In the genomic region with DNA sequence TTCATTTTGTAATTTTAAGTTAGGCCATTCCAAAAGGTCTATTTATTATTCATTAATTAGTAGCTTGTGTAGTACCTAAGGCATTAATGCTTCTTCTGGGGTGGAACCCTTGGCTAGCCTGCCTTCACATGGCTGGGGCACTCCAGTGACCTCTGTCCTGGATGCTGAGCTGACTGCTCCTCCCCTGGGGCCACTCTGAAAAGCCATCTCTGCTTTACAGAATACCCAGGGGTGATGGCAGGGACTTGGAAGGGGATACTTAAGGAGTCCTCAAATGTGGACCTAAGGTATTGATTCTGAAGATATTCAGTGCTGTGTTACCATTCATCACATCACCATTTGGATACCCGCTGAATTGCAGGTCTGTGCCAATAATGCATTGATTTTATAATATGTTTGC, we compare ENCODE assay signal across 26 cellular contexts.
"Had no signal": no experiment of that assay in that cellular context is flagged by ENCODE, and none has a peak within 500 bp of the region (broad histone marks: within the 10 kb centered on the region; RNA-seq: fewer than 3 reads in every experiment).

No MANE protein-coding gene starts in this region.

- H3K9me3 ChIP-seq: Peyer's patch had no signal

- H3K36me3 ChIP-seq: cardiac muscle cell, MG63, Peyer's patch, WERI-Rb-1 had no signal

- H3K27me3 ChIP-seq: cardiac muscle cell, Peyer's patch had no signal

- H3K27ac ChIP-seq: cardiac muscle cell, Peyer's patch, WERI-Rb-1 had no signal

- H3K4me3 ChIP-seq: cardiac muscle cell, MG63, Peyer's patch had no signal

- H3K4me1 ChIP-seq: Peyer's patch had no signal

- DNase-seq: activated CD4-positive, alpha-beta T cell treated with anti-CD3 and anti-CD28 coated beads for 1 hour; activated CD4-positive, CD25-positive, alpha-beta regulatory T cell; activated CD8-positive, alpha-beta memory T cell treated with anti-CD3 and anti-CD28 coated beads for 24 hours; activated CD8-positive, alpha-beta memory T cell treated with anti-CD3 and anti-CD28 coated beads, Interleukin-2, amount 50 U/mL, for 48 hours; activated effector memory CD4-positive, alpha-beta T cell treated with Interleukin-2 at 50 U/mL for 16 hours; activated naive CD4-positive, alpha-beta T cell; activated naive CD4-positive, alpha-beta T cell treated with anti-CD3 and anti-CD28 coated beads, Interleukin-2, amount 50 U/mL, for 16 hours; activated naive CD8-positive, alpha-beta T cell treated with anti-CD3 and anti-CD28 coated beads for 36 hours; amniotic stem cell; aorta; MV-4-11; NCI-H1092; NCI-H1436 treated with DMSO at 0.1 percent for 48 hours; NCI-H1694 treated with DMSO at 0.1 percent for 48 hours; NCI-H2029; NCI-H510A; NCI-H526; NCI-H748 treated with DMSO at 0.1 percent for 48 hours; Peyer's patch; Right ventricle myocardium superior; RPMI8226; SW 1271; T-helper 9 cell; WERI-Rb-1 had no signal
